In genomic region chr4:106315476-106315967, GRCh38 we compare ENCODE assay signal across 1 cellular context.
TF ChIP-seq lines count a peak whose summit lies in the region.

No MANE protein-coding gene starts in this region.

TF ChIP-seq in HepG2, 621 proteins besides CTCF, POLR2A, EP300 and RAD21 (continued from another document):
- 0 out of 2 replicates have a peak, but pooled peaks have one; percentile 11 for TF ChIP-seq PRDM10 (CRISPR knock-in tag; IDR thresholded peaks at IDR 0.05; ENCODE audit: low read depth)
- 0 out of 2 replicates have a peak, but pooled peaks have one; percentile 32 for TF ChIP-seq ZBTB1 (CRISPR knock-in tag; IDR thresholded peaks at IDR 0.05; ENCODE audit: borderline replicate concordance)
- no peak for TF ChIP-seq SP1 (IDR thresholded peaks at IDR 0.05)
- TF ChIP-seq SP1 (CRISPR knock-in tag; IDR thresholded peaks at IDR 0.05) = no peak
- peak; percentile 4; the same call in 1 of the 2 replicates for TF ChIP-seq SAP130 (CRISPR knock-in tag; IDR thresholded peaks at IDR 0.05; ENCODE audit: low read depth)
- TF ChIP-seq SALL1 (CRISPR knock-in tag; IDR thresholded peaks at IDR 0.05) = no peak
- no peak; the same call in 1 of the 2 replicates for TF ChIP-seq SNAI1 (CRISPR knock-in tag; IDR thresholded peaks at IDR 0.05; ENCODE audit: borderline replicate concordance)
- no peak for TF ChIP-seq PITX1 (CRISPR knock-in tag; IDR thresholded peaks at IDR 0.05)
- TF ChIP-seq XRCC5 (optimal IDR thresholded peaks at IDR 0.05; ENCODE audit: low read length) = peak; percentile 41
- no peak for TF ChIP-seq ZNF614 (CRISPR knock-in tag; IDR thresholded peaks at IDR 0.05; ENCODE audit: borderline replicate concordance)
- TF ChIP-seq NFE2L2 (IDR thresholded peaks at IDR 0.05; ENCODE audit: low read length) = no peak
- no peak for TF ChIP-seq THYN1 (CRISPR knock-in tag; IDR thresholded peaks at IDR 0.05; ENCODE audit: borderline replicate concordance, low read depth)
- TF ChIP-seq ZNF772 (CRISPR knock-in tag; IDR thresholded peaks at IDR 0.05) = peak; percentile 61; the same call in 1 of the 2 replicates
- no peak for TF ChIP-seq ZFP37 (CRISPR knock-in tag; IDR thresholded peaks at IDR 0.05; ENCODE audit: borderline replicate concordance)
- TF ChIP-seq XBP1 (CRISPR knock-in tag; IDR thresholded peaks at IDR 0.05) = no peak
- TF ChIP-seq MAZ (IDR thresholded peaks at IDR 0.05; ENCODE audit: borderline replicate concordance, low read depth, low read length) = 0 out of 2 replicates have a peak, but pooled peaks have one; percentile 5
- no peak for TF ChIP-seq MAZ (CRISPR knock-in tag; IDR thresholded peaks at IDR 0.05; ENCODE audit: low read depth)
- TF ChIP-seq MTF1 (CRISPR knock-in tag; IDR thresholded peaks at IDR 0.05) = no peak
